Comparison of ENCODE assay signal across 1 cellular context in the genomic region with DNA sequence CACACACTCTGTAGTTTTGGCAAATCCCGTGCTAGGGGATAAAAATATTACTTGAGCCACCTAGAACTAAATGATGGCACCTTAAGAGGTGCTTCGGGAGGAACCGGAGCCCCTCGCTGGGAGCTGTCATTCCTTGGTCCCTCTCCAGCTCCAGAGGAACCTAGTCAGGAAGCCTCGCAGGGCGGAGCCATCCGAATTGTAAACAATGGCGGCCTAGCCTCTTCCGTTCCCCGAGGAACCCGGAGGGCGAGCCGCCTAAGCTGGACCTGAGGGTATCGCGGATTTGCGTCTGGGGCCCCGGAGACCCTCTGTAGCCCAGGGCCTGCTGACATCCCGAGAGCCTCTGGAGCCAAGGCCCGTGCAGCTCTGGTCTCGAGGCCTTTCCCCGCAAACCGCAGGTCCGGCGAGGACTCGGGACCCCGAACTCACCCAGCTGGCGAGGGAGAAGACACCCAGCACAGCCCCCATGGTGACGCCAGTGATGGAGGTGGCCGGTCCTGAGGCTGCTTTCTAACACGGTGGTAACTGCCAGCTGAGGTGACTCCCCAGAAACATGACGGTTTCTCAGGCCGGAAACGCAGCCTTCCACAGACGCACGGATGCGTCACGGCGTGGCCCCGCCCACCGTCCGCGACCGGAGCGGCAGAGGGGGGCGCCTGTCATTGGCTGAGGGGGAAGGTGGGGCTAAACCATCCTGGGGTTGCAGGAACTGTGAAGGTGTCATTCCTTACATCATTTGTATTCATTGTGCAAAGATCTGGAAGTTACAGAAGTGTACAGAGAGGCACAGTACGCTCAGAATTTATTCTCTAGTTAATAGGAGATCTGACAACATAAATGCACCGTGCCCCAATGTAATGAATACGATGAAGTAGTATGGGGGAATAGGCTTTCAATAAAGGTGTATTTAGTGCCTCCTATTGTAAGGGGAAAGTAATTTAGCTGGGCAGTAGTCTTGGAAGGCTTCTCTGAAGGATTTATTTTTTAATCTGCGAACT.
TF ChIP-seq lines count a peak whose summit lies in the region.

SERINC3 (minus strand) TSS at position 587 of the 998 bp plus-strand sequence; CDS start at position 468, 119 bp downstream.

TF ChIP-seq in HepG2, 621 proteins besides CTCF, POLR2A, EP300 and RAD21 (continued from another document and continues in another):
- TF ChIP-seq ZNF549 (CRISPR knock-in tag; IDR thresholded peaks at IDR 0.05) (peak; percentile 81; the same call in 1 of the 2 replicates), CEBPB (IDR thresholded peaks at IDR 0.05; ENCODE audit: borderline replicate concordance, low read depth, low read length) (peak; percentile 82), ZNF205 (CRISPR knock-in tag; IDR thresholded peaks at IDR 0.05) (peak; percentile 85; the same call in 1 of the 2 replicates), ZNF574 (CRISPR knock-in tag; IDR thresholded peaks at IDR 0.05) (peak; percentile 88), MXD1 (CRISPR knock-in tag; IDR thresholded peaks at IDR 0.05) (peak; percentile 91), RFXAP (CRISPR knock-in tag; IDR thresholded peaks at IDR 0.05; ENCODE audit: borderline replicate concordance) (peak; percentile 89), ZNF609 (CRISPR knock-in tag; IDR thresholded peaks at IDR 0.05; ENCODE audit: borderline replicate concordance) (peak; percentile 65; the same call in 1 of the 2 replicates), ZFP36 (IDR thresholded peaks at IDR 0.05; ENCODE audit: borderline replicate concordance, low read depth, low read length, partially characterized antibody) (no peak), MEIS2 (CRISPR knock-in tag; IDR thresholded peaks at IDR 0.05) (no peak), PRPF4 (IDR thresholded peaks at IDR 0.05; ENCODE audit: low read depth, low read length, poor library complexity, severe bottlenecking) (no peak), HOXA3 (CRISPR knock-in tag; IDR thresholded peaks at IDR 0.05) (peak; percentile 99), HMG20B (CRISPR knock-in tag; conservative IDR thresholded peaks at IDR 0.05) (peak; percentile 75), TCF12 (IDR thresholded peaks at IDR 0.05) (no peak), TCF12 (CRISPR knock-in tag; IDR thresholded peaks at IDR 0.05) (peak; percentile 86; the same call in 1 of the 2 replicates), ZNF770 (CRISPR knock-in tag; IDR thresholded peaks at IDR 0.05) (no peak), NRL (CRISPR knock-in tag; IDR thresholded peaks at IDR 0.05; ENCODE audit: borderline replicate concordance) (peak; percentile 99), IKZF5 (CRISPR knock-in tag; IDR thresholded peaks at IDR 0.05) (peak; percentile 78; the same call in 1 of the 2 replicates), ARID4A (CRISPR knock-in tag; IDR thresholded peaks at IDR 0.05; ENCODE audit: borderline replicate concordance) (peak; percentile 100), MIER3 (CRISPR knock-in tag; IDR thresholded peaks at IDR 0.05; ENCODE audit: borderline replicate concordance) (no peak; the same call in 1 of the 2 replicates), KLF12 (CRISPR knock-in tag; IDR thresholded peaks at IDR 0.05; ENCODE audit: borderline replicate concordance) (peak; percentile 96), ZMYM3 (CRISPR knock-in tag; IDR thresholded peaks at IDR 0.05) (peak; percentile 62), SRY (CRISPR knock-in tag; IDR thresholded peaks at IDR 0.05) (peak; percentile 93; the same call in 1 of the 2 replicates), HOXA5 (CRISPR knock-in tag; IDR thresholded peaks at IDR 0.05) (peak; percentile 97), BRCA1 (CRISPR knock-in tag; IDR thresholded peaks at IDR 0.05) (peak; percentile 98), ZNF292 (CRISPR knock-in tag; IDR thresholded peaks at IDR 0.05; ENCODE audit: borderline replicate concordance, low read depth) (no peak), HOXD1 (CRISPR knock-in tag; IDR thresholded peaks at IDR 0.05) (0 out of 2 replicates have a peak, but pooled peaks have one; percentile 71), TFDP2 (CRISPR knock-in tag; IDR thresholded peaks at IDR 0.05) (no peak), CC2D1A (CRISPR knock-in tag; IDR thresholded peaks at IDR 0.05) (peak; percentile 93; the same call in 1 of the 2 replicates), ATF1 (CRISPR knock-in tag; IDR thresholded peaks at IDR 0.05) (peak; percentile 90)
- TF ChIP-seq, protein P1, sequence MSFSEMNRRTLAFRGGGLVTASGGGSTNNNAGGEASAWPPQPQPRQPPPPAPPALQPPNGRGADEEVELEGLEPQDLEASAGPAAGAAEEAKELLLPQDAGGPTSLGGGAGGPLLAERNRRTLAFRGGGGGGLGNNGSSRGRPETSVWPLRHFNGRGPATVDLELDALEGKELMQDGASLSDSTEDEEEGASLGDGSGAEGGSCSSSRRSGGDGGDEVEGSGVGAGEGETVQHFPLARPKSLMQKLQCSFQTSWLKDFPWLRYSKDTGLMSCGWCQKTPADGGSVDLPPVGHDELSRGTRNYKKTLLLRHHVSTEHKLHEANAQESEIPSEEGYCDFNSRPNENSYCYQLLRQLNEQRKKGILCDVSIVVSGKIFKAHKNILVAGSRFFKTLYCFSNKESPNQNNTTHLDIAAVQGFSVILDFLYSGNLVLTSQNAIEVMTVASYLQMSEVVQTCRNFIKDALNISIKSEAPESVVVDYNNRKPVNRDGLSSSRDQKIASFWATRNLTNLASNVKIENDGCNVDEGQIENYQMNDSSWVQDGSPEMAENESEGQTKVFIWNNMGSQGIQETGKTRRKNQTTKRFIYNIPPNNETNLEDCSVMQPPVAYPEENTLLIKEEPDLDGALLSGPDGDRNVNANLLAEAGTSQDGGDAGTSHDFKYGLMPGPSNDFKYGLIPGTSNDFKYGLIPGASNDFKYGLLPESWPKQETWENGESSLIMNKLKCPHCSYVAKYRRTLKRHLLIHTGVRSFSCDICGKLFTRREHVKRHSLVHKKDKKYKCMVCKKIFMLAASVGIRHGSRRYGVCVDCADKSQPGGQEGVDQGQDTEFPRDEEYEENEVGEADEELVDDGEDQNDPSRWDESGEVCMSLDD (CRISPR knock-in tag; IDR thresholded peaks at IDR 0.05; ENCODE audit: borderline replicate concordance) = peak; percentile 96
